21 cellular contexts compared by ENCODE assay signal in genomic region chr2:59926706-59927105, GRCh38.
DNase-seq lines count a peak whose midpoint lies in the region; ATAC-seq and TF ChIP-seq lines count a peak whose summit lies in the region.
"Had no signal": no experiment of that assay in that cellular context is flagged by ENCODE, and none has a peak within 500 bp of the region (broad histone marks: within the 10 kb centered on the region; RNA-seq: fewer than 3 reads in every experiment).

No MANE protein-coding gene starts in this region.

- H3K27me3 Mint-ChIP-seq in H9 (ENCODE audit: low read depth) (no peaks in the 10 kb centered on the region; the same call in 1 of the 2 replicates), glutamatergic neuron (ENCODE audit: unreplicated experiment) (peaks cover 11% of the 10 kb centered on the region)
- H3K27me3 Mint-ChIP-seq: CD4-positive, alpha-beta T cell had no signal

- no CpG with 5 or more reads among the region's 12 CpGs for WGBS in H9 (ENCODE audit: extremely low coverage, insufficient read length, low lambda C conversion rate)

- H2BK120ac ChIP-seq in H9 (ENCODE audit: low read depth, low read length, poor library complexity, severe bottlenecking) = no peak overlapping the region

- no peaks in the 10 kb centered on the region for H4K20me1 ChIP-seq in H9 (ENCODE audit: control insufficient read depth, insufficient read depth, insufficient read length)
- H4K20me1 ChIP-seq: BLaER1 treated with 17β-estradiol and CSF1 and Interleukin-3, amounts not matched to agents 10 nM and 100 nM had no signal

- no peak overlapping the region for H4K8ac ChIP-seq in H9 (replicated peaks; ENCODE audit: insufficient read length, low read depth, low read length)

- TF ChIP-seq CTCF in H9 (conservative IDR thresholded peaks at IDR 0.05) (no peak), glutamatergic neuron (IDR thresholded peaks at IDR 0.05; ENCODE audit: partially characterized antibody, unreplicated experiment) (no peak)

- peak; percentile 45 for DNase-seq in Daoy (ENCODE audit: low read depth)
- DNase-seq in H9 = no peak
- DNase-seq in NCI-H524 (lab: John Stamatoyannopoulos, UW) = peak; percentile 90 to 97
- peak; percentile 63 for DNase-seq in glutamatergic neuron
- no peak for DNase-seq in SIG-M5 treated with dmso at 0.1 percent for 504 hours (lab: John Stamatoyannopoulos, UW; ENCODE audit: unreplicated experiment)
- DNase-seq in NOMO-1 (lab: John Stamatoyannopoulos, UW; ENCODE audit: unreplicated experiment in 2 of 2) = no peak
- DNase-seq: 8988T; ACHN; AML-193; BE2C; CD4-positive, alpha-beta T cell; CD8-positive, alpha-beta memory T cell; DMS 273 treated with DMSO at 0.1 percent for 48 hours; DMS79; HFFc6 had no signal

- no peak overlapping the region for H4K5ac ChIP-seq in H9 (ENCODE audit: insufficient read length, low read depth, low read length)

- no peak overlapping the region for H3K27ac ChIP-seq in H9 (ENCODE audit: insufficient read length, low read depth, low read length)
- H3K27ac ChIP-seq: A549; BLaER1 treated with 17β-estradiol and CSF1 and Interleukin-3, amounts not matched to agents 10 nM and 100 nM had no signal

- no peak for ATAC-seq in GM18511 (IDR thresholded peaks at IDR 0.05; ENCODE audit: unreplicated experiment)
- ATAC-seq: A549, GM23338 had no signal

- no peaks in the 10 kb centered on the region for H3K23me2 ChIP-seq in H9 (ENCODE audit: insufficient read length, low read depth, low read length, poor library complexity, severe bottlenecking)

- H3K4me2 ChIP-seq in H9 (ENCODE audit: insufficient read depth, insufficient read length, low read length) = no peak overlapping the region
- H3K4me2 ChIP-seq: A549; BLaER1 treated with 17β-estradiol and CSF1 and Interleukin-3, amounts not matched to agents 10 nM and 100 nM; GM23338 had no signal

- peak overlapping the region; percentile 75 for H2AK5ac ChIP-seq in H9 (ENCODE audit: insufficient read length, low read length)

- H3K36me3 Mint-ChIP-seq in H9 (ENCODE audit: insufficient read depth in 1 of 3, low read depth in 3 of 3) (no peaks in the 10 kb centered on the region), glutamatergic neuron (ENCODE audit: unreplicated experiment) (no peaks in the 10 kb centered on the region)
- H3K36me3 Mint-ChIP-seq: CD14-positive monocyte; CD8-positive, alpha-beta memory T cell had no signal

- H2AFZ ChIP-seq in H9 (ENCODE audit: low read length) = no peak overlapping the region
- H2AFZ ChIP-seq: GM23338 had no signal

- no peak overlapping the region for H3K56ac ChIP-seq in H9 (ENCODE audit: insufficient read length, low read depth, low read length)

- H3K9ac ChIP-seq in H9 (ENCODE audit: extremely low read depth, insufficient read length, low read length) = no peak overlapping the region
- H3K9ac ChIP-seq: BLaER1 treated with 17β-estradiol and CSF1 and Interleukin-3, amounts not matched to agents 10 nM and 100 nM had no signal

- H3K79me2 ChIP-seq in H9 (ENCODE audit: insufficient read depth, low read length) = no peaks in the 10 kb centered on the region

- H3K4me3 Mint-ChIP-seq in H9 (no peak overlapping the region), glutamatergic neuron (ENCODE audit: unreplicated experiment) (peak overlapping the region; percentile 2)
- H3K4me3 Mint-ChIP-seq: CD14-positive monocyte; CD4-positive, alpha-beta T cell; CD8-positive, alpha-beta memory T cell; GM23338; HFFc6 had no signal

- no peak overlapping the region for H2BK20ac ChIP-seq in H9 (ENCODE audit: low read depth, low read length, poor library complexity, severe bottlenecking)

- H3T11ph ChIP-seq in H9 (ENCODE audit: low read length) = no peak overlapping the region

- H2BK15ac ChIP-seq in H9 (ENCODE audit: low read depth, low read length) = no peak overlapping the region

- H3K23ac ChIP-seq in H9 (ENCODE audit: insufficient read length, low read depth, low read length) = no peak overlapping the region

- no peak overlapping the region for H3K27ac Mint-ChIP-seq in H9
- H3K27ac Mint-ChIP-seq in glutamatergic neuron (ENCODE audit: unreplicated experiment) = peak overlapping the region; percentile 91
- H3K27ac Mint-ChIP-seq: CD14-positive monocyte; CD4-positive, alpha-beta T cell; CD8-positive, alpha-beta memory T cell; GM23338; HFFc6 had no signal

- H3K9me3 Mint-ChIP-seq in H9 = no peaks in the 10 kb centered on the region
- H3K9me3 Mint-ChIP-seq in glutamatergic neuron (ENCODE audit: unreplicated experiment) = peaks cover 18% of the 10 kb centered on the region
- H3K9me3 Mint-ChIP-seq: GM23338 had no signal

- no peak overlapping the region for H3K18ac ChIP-seq in H9 (ENCODE audit: insufficient read length, low read depth, low read length)

- no peaks in the 10 kb centered on the region for H3K9me3 ChIP-seq in H9 (ENCODE audit: control insufficient read depth, low read depth, low read length)
- H3K9me3 ChIP-seq: A549; BE2C; BLaER1 treated with 17β-estradiol and CSF1 and Interleukin-3, amounts not matched to agents 10 nM and 100 nM; HAP-1 had no signal

- H3K79me1 ChIP-seq in H9 (ENCODE audit: insufficient read depth, low read depth, low read length, poor library complexity, severe bottlenecking) = no peaks in the 10 kb centered on the region

- no peak overlapping the region for H2BK5ac ChIP-seq in H9 (ENCODE audit: insufficient read length, low read length)

- H3K27me3 ChIP-seq in H9 (ENCODE audit: insufficient read depth, low read length) = no peaks in the 10 kb centered on the region
- H3K27me3 ChIP-seq: BE2C; BLaER1 treated with 17β-estradiol and CSF1 and Interleukin-3, amounts not matched to agents 10 nM and 100 nM had no signal

- no peaks in the 10 kb centered on the region; the same call in 1 of the 2 replicates for H3K4me1 ChIP-seq in H9 (ENCODE audit: insufficient read depth, low read length)
- H3K4me1 ChIP-seq: A549, BE2C, HAP-1 had no signal

- no peak overlapping the region for H2BK12ac ChIP-seq in H9 (ENCODE audit: insufficient read length, low read depth, low read length)

- H3K14ac ChIP-seq in H9 (ENCODE audit: insufficient read depth, low read length) = no peak overlapping the region

- no peak overlapping the region for H3K4ac ChIP-seq in H9 (ENCODE audit: low read depth, low read length)

- H4K91ac ChIP-seq in H9 (ENCODE audit: insufficient read length, low read depth, low read length) = no peak overlapping the region

- H3K4me1 Mint-ChIP-seq in H9 (peaks cover 5% of the 10 kb centered on the region in 2 experiments), glutamatergic neuron (ENCODE audit: low read depth, unreplicated experiment) (peaks cover 47% of the 10 kb centered on the region)
- H3K4me1 Mint-ChIP-seq: CD8-positive, alpha-beta memory T cell had no signal

Comparison
In these comparisons a context has a peak if more than half of its experiments do, and no peak if none do; other contexts are left out.
1. DNase-seq: peak in Daoy (single experiment), NCI-H524 (2 of 2) and glutamatergic neuron (single experiment); none in H9 (single experiment), SIG-M5 treated with dmso at 0.1 percent for 504 hours (single experiment) and NOMO-1 (0 of 2).